8 cellular contexts compared by ENCODE assay signal in genomic region chr2:162074579-162074922, GRCh38. TPM values are rescaled to one million over a fixed set of nuclear protein-coding genes. Genes with fewer than 3 reads are reported as not detected.
DNase-seq lines count a peak whose midpoint lies in the region; ATAC-seq and TF ChIP-seq lines count a peak whose summit lies in the region.

No MANE protein-coding gene starts in this region.

- TF ChIP-seq POLR2A in right lobe of liver (IDR thresholded peaks at IDR 0.05), result no peak
- TF ChIP-seq POLR2A in upper lobe of left lung (IDR thresholded peaks at IDR 0.05), result no peak

- H3K27me3 ChIP-seq in heart right ventricle, result peaks cover 0 to 18% (median 0%) of the 10 kb centered on the region in 7 donors
- H3K27me3 ChIP-seq in right lobe of liver, result no peaks in the 10 kb centered on the region
- peaks cover 0 to 7% (median 0%) of the 10 kb centered on the region in 4 donors for H3K27me3 ChIP-seq in upper lobe of left lung

- H3K27me3 Mint-ChIP-seq in activated naive CD8-positive, alpha-beta T cell treated with anti-CD3 and anti-CD28 coated beads, Interleukin-2, amount 10 ng/mL, durations not matched to agents 7 days and 5 days, result no peaks in the 10 kb centered on the region

- POLR2A ChIA-PET in activated naive CD8-positive, alpha-beta T cell treated with anti-CD3 and anti-CD28 coated beads, Interleukin-2, amount 10 ng/mL, durations not matched to agents 7 days and 5 days (lab: Charles Lee), result interaction anchor here (0.8 to 3.3 kb wide), 7 partner anchors 9 to 121 kb away, joined by 3 to 24 read pairs (median 5); no protein-coding TSS in a partner anchor

- H3K27ac ChIP-seq in heart right ventricle, result peak overlapping the region in 7 of 10 donors; percentile 10 to 79 (median 69)
- peak overlapping the region in 2 of 3 donors; percentile 86 to 90 for H3K27ac ChIP-seq in right lobe of liver
- H3K27ac ChIP-seq in upper lobe of left lung, result peak overlapping the region in 3 of 4 donors; percentile 39 to 85 (median 71)

- H3K4me3 ChIP-seq in heart right ventricle (peak overlapping the region in 9 of 10 donors; percentile 52 to 84 (median 64)), right lobe of liver (peak overlapping the region; percentile 58 to 70 (median 68)), upper lobe of left lung (peak overlapping the region; percentile 20 to 60 (median 56))

- H3K4me1 Mint-ChIP-seq in activated naive CD8-positive, alpha-beta T cell treated with anti-CD3 and anti-CD28 coated beads, Interleukin-2, amount 10 ng/mL, durations not matched to agents 7 days and 5 days, result peaks cover 35% of the 10 kb centered on the region

- intact Hi-C loops in heart right ventricle (cut with DNase I) (loop anchor here in 5 of 10 donors (5.0 to 10.0 kb wide), 4 partner anchors 43 to 62 kb away; no protein-coding TSS in a partner anchor), left ventricle myocardium superior (cut with micrococcal nuclease) (no loop called here), right lobe of liver (cut with DNase I) (no loop called here)

- H3K27ac Mint-ChIP-seq in activated naive CD8-positive, alpha-beta T cell treated with anti-CD3 and anti-CD28 coated beads, Interleukin-2, amount 10 ng/mL, durations not matched to agents 7 days and 5 days, result peak overlapping the region; percentile 85

- 42 to 51% methylated on average over 2 of the region's 2 CpGs for WGBS in heart right ventricle, 2 donors
- 60% methylated on average over 2 of the region's 2 CpGs for WGBS in right lobe of liver (ENCODE audit: insufficient coverage, low coverage, low lambda C conversion rate, missing lambda C conversion rate)
- 38 to 45% methylated on average over 2 of the region's 2 CpGs for WGBS in upper lobe of left lung, 2 donors

- H3K36me3 Mint-ChIP-seq in activated naive CD8-positive, alpha-beta T cell treated with anti-CD3 and anti-CD28 coated beads, Interleukin-2, amount 10 ng/mL, durations not matched to agents 7 days and 5 days, result peaks cover 69% of the 10 kb centered on the region

- H3K4me1 ChIP-seq in heart right ventricle, result peaks cover 3 to 57% (median 27%) of the 10 kb centered on the region in 9 donors
- H3K4me1 ChIP-seq in right lobe of liver, result peaks cover 0 to 9% (median 0%) of the 10 kb centered on the region in 4 donors
- peaks cover 13 to 41% (median 20%) of the 10 kb centered on the region in 4 donors for H3K4me1 ChIP-seq in upper lobe of left lung

- no peak for DNase-seq in heart right ventricle
- no peak for DNase-seq in left ventricle myocardium superior
- DNase-seq in activated naive CD8-positive, alpha-beta T cell treated with anti-CD3 and anti-CD28 coated beads, Interleukin-2, amount 10 ng/mL, durations not matched to agents 7 days and 5 days, result no peak
- DNase-seq in right lobe of liver, result no peak
- DNase-seq in upper lobe of left lung, result no peak
- no peak for DNase-seq in EL
- DNase-seq in activated CD4-positive, alpha-beta T cell treated with anti-CD3 and anti-CD28 coated beads, Interleukin-2, amount 50 U/mL, for 1 hour, result no peak

- H3K36me3 ChIP-seq in heart right ventricle (no peaks in the 10 kb centered on the region), right lobe of liver (no peaks in the 10 kb centered on the region), upper lobe of left lung (no peaks in the 10 kb centered on the region)

- peaks cover 19% of the 10 kb centered on the region for H3K9me3 Mint-ChIP-seq in activated naive CD8-positive, alpha-beta T cell treated with anti-CD3 and anti-CD28 coated beads, Interleukin-2, amount 10 ng/mL, durations not matched to agents 7 days and 5 days

- peaks cover 0 to 16% (median 9%) of the 10 kb centered on the region in 11 donors for H3K9me3 ChIP-seq in heart right ventricle
- H3K9me3 ChIP-seq in right lobe of liver, result no peaks in the 10 kb centered on the region
- peaks cover 4 to 13% (median 11%) of the 10 kb centered on the region in 4 donors for H3K9me3 ChIP-seq in upper lobe of left lung

- ATAC-seq in heart right ventricle (peak in 2 of 8 donors; percentile 14 to 25), left ventricle myocardium superior (no peak), right lobe of liver (no peak), upper lobe of left lung (ENCODE audit: low FRiP score in 2 of 2) (no peak), GM18870 (IDR thresholded peaks at IDR 0.05; ENCODE audit: unreplicated experiment) (no peak)
- ATAC-seq in activated naive CD8-positive, alpha-beta T cell treated with anti-CD3 and anti-CD28 coated beads, Interleukin-2, amount 10 ng/mL, durations not matched to agents 7 days and 5 days (ENCODE audit: low read depth), result no peak

- no peak for TF ChIP-seq CTCF in heart right ventricle (IDR thresholded peaks at IDR 0.05)
- no peak for TF ChIP-seq CTCF in right lobe of liver (IDR thresholded peaks at IDR 0.05)
- no peak for TF ChIP-seq CTCF in upper lobe of left lung (IDR thresholded peaks at IDR 0.05)

- TF ChIP-seq EP300 in upper lobe of left lung (IDR thresholded peaks at IDR 0.05), result peak in 1 of 4 donors; percentile 52

- peak overlapping the region; percentile 91 for H3K4me3 Mint-ChIP-seq in activated naive CD8-positive, alpha-beta T cell treated with anti-CD3 and anti-CD28 coated beads, Interleukin-2, amount 10 ng/mL, durations not matched to agents 7 days and 5 days

RNA-seq across cellular contexts. Expression of gene DPP4, which starts 0.5 kb away (rescaled TPM):
- total RNA-seq in heart right ventricle (1 to 10 TPM; 1.7 to 8.3 (median 4.1) TPM), left ventricle myocardium superior (6.7 TPM), right lobe of liver (10 to 100 TPM; 17.8 to 39.8 (median 26.3) TPM), upper lobe of left lung (10 to 100 TPM; 16.4 to 77.3 (median 27.5) TPM)
- polyA plus RNA-seq in heart right ventricle, result 1 to 10 TPM; 1.1 to 5.2 TPM
- total RNA-seq in activated naive CD8-positive, alpha-beta T cell treated with anti-CD3 and anti-CD28 coated beads, Interleukin-2, amount 10 ng/mL, durations not matched to agents 7 days and 5 days, result 100 to 1,000 TPM; 101 to 107 TPM
